ENCODE assay signal across 19 cellular contexts in genomic region chr10:36630267-36630666, GRCh38.
"Had no signal": no experiment of that assay in that cellular context is flagged by ENCODE, and none has a peak within 500 bp of the region (broad histone marks: within the 10 kb centered on the region; RNA-seq: fewer than 3 reads in every experiment).

No MANE protein-coding gene starts in this region.

- H3K4me2 ChIP-seq: smooth muscle cell had no signal

- H3K4me3 ChIP-seq: dorsolateral prefrontal cortex, lung, smooth muscle cell, suprapubic skin, transverse colon, upper lobe of right lung, uterus had no signal

- DNase-seq: dorsolateral prefrontal cortex; effector CD4-positive, alpha-beta T cell; natural killer cell; occipital lobe; stimulated activated CD4-positive, alpha-beta T cell treated with anti-CD3 and anti-CD28 coated beads, Interleukin-12 subunit alpha, Interleukin-12 subunit beta, amount 100 ng/mL, for 4 hours; stimulated activated CD4-positive, alpha-beta T cell treated with anti-CD3 and anti-CD28 coated beads, Interleukin-1b, Interleukin-23, amount 100 ng/mL, for 48 hours; stimulated activated CD4-positive, alpha-beta T cell treated with anti-CD3 and anti-CD28 coated beads, Interleukin-4, amount 100 ng/mL, for 1 hour; stimulated activated CD8-positive, alpha-beta memory T cell treated with anti-CD3 and anti-CD28 coated beads, Interleukin-4, amount 100 ng/mL, for 48 hours; stimulated activated naive CD4-positive, alpha-beta T cell; stimulated activated naive CD8-positive, alpha-beta T cell treated with anti-CD3 and anti-CD28 coated beads, Interleukin-15, amount 100 ng/mL, for 72 hours; transverse colon; upper lobe of right lung; uterus had no signal

- H3K36me3 ChIP-seq: suprapubic skin, transverse colon, upper lobe of right lung, uterus had no signal

- H3K27me3 ChIP-seq: dorsolateral prefrontal cortex, suprapubic skin, transverse colon, upper lobe of right lung, uterus had no signal

- H3K79me2 ChIP-seq: parathyroid adenoma had no signal

- ATAC-seq: left lobe of liver; natural killer cell; sciatic nerve; stimulated activated naive CD8-positive, alpha-beta T cell treated with anti-CD3 and anti-CD28 coated beads, Interleukin-15, amount 100 ng/mL, for 72 hours; upper lobe of right lung had no signal

- H3K9me3 ChIP-seq: suprapubic skin, upper lobe of right lung, uterus had no signal

- H3K27ac ChIP-seq: dorsolateral prefrontal cortex, parathyroid adenoma, suprapubic skin, transverse colon, upper lobe of right lung, uterus had no signal

- H3K4me1 ChIP-seq: parathyroid adenoma, suprapubic skin, transverse colon, upper lobe of right lung, uterus had no signal

- H3K9ac ChIP-seq: parathyroid adenoma had no signal

- H2AFZ ChIP-seq: parathyroid adenoma had no signal
